In the genomic region with DNA sequence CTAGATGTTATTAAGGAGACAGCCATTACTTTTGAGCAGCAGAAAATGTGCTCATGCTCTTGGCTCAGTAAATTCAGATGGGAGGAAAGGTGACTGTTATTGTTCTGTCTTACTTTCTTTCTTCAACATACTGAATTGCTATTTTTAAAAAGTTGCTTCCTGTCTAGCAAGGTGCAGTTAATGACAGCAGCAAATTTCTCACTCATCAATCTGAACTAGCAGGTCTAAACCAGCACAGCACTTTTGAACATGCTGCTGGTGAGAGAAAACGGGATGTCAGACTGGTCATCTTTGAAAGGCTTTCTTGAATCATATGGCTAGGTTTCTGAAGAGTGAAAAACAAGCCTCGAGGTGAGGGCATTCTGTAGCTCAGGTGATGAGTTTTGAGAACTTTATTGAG, we compare ENCODE assay signal across 14 cellular contexts.
DNase-seq lines count a peak whose midpoint lies in the region; ATAC-seq and TF ChIP-seq lines count a peak whose summit lies in the region.
"Had no signal": no experiment of that assay in that cellular context is flagged by ENCODE, and none has a peak within 500 bp of the region (broad histone marks: within the 10 kb centered on the region; RNA-seq: fewer than 3 reads in every experiment).

No MANE protein-coding gene starts in this region.

- WGBS in heart left ventricle, 4 donors: 44 to 56% (median 48%) methylated on average over 2 of the region's 2 CpGs

- DNase-seq in GM20000 (ENCODE audit: low spot score) (peak; percentile 14), vagina (ENCODE audit: extremely low spot score in 2 of 2) (no peak), heart left ventricle (no peak), COLO829 (ENCODE audit: low spot score) (no peak)
- DNase-seq in stimulated activated naive CD4-positive, alpha-beta T cell treated with Interleukin-2 at 50 U/mL for 16 hours (lab: John Stamatoyannopoulos, UW): no peak
- DNase-seq: activated CD4-positive, alpha-beta T cell treated with anti-CD3 and anti-CD28 coated beads, Interleukin-2, amount 50 U/mL, for 1 hour; activated naive CD8-positive, alpha-beta T cell treated with anti-CD3 and anti-CD28 coated beads for 36 hours; NCI-H510A; nucleus accumbens had no signal

- H3K9me3 Mint-ChIP-seq in IgD-negative memory B cell: no peaks in the 10 kb centered on the region
- H3K9me3 Mint-ChIP-seq: activated naive CD8-positive, alpha-beta T cell treated with anti-CD3 and anti-CD28 coated beads for 36 hours had no signal

- peak overlapping the region in 2 of 3 donors; percentile 14 to 34 for H3K27ac Mint-ChIP-seq in IgD-negative memory B cell
- H3K27ac Mint-ChIP-seq: activated naive CD8-positive, alpha-beta T cell treated with anti-CD3 and anti-CD28 coated beads for 36 hours; dendritic cell treated with granulocyte-macrophage colony-stimulating factor and Interleukin-4, amounts not matched to agents 40 ng/mL and 50 ng/mL, for 4 days had no signal

- TF ChIP-seq POLR2A in vagina (IDR thresholded peaks at IDR 0.05) (no peak), heart left ventricle (IDR thresholded peaks at IDR 0.05) (no peak)

- H3K9me3 ChIP-seq in vagina: no peaks in the 10 kb centered on the region
- no peaks in the 10 kb centered on the region for H3K9me3 ChIP-seq in heart left ventricle
- H3K9me3 ChIP-seq: left ventricle myocardium inferior had no signal

- peaks cover 2% of the 10 kb centered on the region for H3K36me3 Mint-ChIP-seq in IgD-negative memory B cell
- H3K36me3 Mint-ChIP-seq: activated naive CD8-positive, alpha-beta T cell treated with anti-CD3 and anti-CD28 coated beads for 36 hours had no signal

- H3K27me3 ChIP-seq in vagina: no peaks in the 10 kb centered on the region
- H3K27me3 ChIP-seq in heart left ventricle: no peaks in the 10 kb centered on the region

- no peak overlapping the region for H3K4me3 ChIP-seq in vagina
- no peak overlapping the region for H3K4me3 ChIP-seq in heart left ventricle
- H3K4me3 ChIP-seq: left ventricle myocardium inferior had no signal

- H3K4me1 Mint-ChIP-seq in IgD-negative memory B cell: peaks cover 19 to 30% (median 24%) of the 10 kb centered on the region in 3 donors
- H3K4me1 Mint-ChIP-seq: activated naive CD8-positive, alpha-beta T cell treated with anti-CD3 and anti-CD28 coated beads for 36 hours had no signal

- intact Hi-C loops in vagina (cut with DNase I): no loop called here
- intact Hi-C loops in heart left ventricle (cut with DNase I): no loop called here

- H3K4me3 Mint-ChIP-seq in IgD-negative memory B cell: peak overlapping the region in 2 of 4 donors; percentile 23 to 93
- H3K4me3 Mint-ChIP-seq: activated naive CD8-positive, alpha-beta T cell treated with anti-CD3 and anti-CD28 coated beads for 36 hours; dendritic cell treated with granulocyte-macrophage colony-stimulating factor and Interleukin-4, amounts not matched to agents 40 ng/mL and 50 ng/mL, for 4 days had no signal

- no peaks in the 10 kb centered on the region for H3K27me3 Mint-ChIP-seq in IgD-negative memory B cell
- H3K27me3 Mint-ChIP-seq: activated naive CD8-positive, alpha-beta T cell treated with anti-CD3 and anti-CD28 coated beads for 36 hours had no signal

- H3K27ac ChIP-seq in vagina (no peak overlapping the region), heart left ventricle (no peak overlapping the region)

- TF ChIP-seq CTCF in GM20000 (IDR thresholded peaks at IDR 0.05; ENCODE audit: extremely low read depth, missing control alignments) (no peak), vagina (IDR thresholded peaks at IDR 0.05) (no peak), heart left ventricle (IDR thresholded peaks at IDR 0.05) (no peak)

- ATAC-seq in GM18498 (IDR thresholded peaks at IDR 0.05; ENCODE audit: unreplicated experiment): peak; percentile 67
- peak; percentile 56 for ATAC-seq in HG02973 (IDR thresholded peaks at IDR 0.05; ENCODE audit: unreplicated experiment)
- no peak for ATAC-seq in heart left ventricle

- peaks cover 28% of the 10 kb centered on the region for H3K4me1 ChIP-seq in vagina
- peaks cover 0 to 13% (median 0%) of the 10 kb centered on the region in 12 donors for H3K4me1 ChIP-seq in heart left ventricle

- H3K36me3 ChIP-seq in vagina (no peaks in the 10 kb centered on the region), heart left ventricle (no peaks in the 10 kb centered on the region)
- H3K36me3 ChIP-seq: left ventricle myocardium inferior had no signal

Comparison
In these comparisons a context has a peak if more than half of its experiments do, and no peak if none do; other contexts are left out.
1. ATAC-seq: peak in GM18498 (single experiment) and HG02973 (single experiment); none in heart left ventricle (0 of 4).